15 cellular contexts compared by ENCODE assay signal in the genomic region with DNA sequence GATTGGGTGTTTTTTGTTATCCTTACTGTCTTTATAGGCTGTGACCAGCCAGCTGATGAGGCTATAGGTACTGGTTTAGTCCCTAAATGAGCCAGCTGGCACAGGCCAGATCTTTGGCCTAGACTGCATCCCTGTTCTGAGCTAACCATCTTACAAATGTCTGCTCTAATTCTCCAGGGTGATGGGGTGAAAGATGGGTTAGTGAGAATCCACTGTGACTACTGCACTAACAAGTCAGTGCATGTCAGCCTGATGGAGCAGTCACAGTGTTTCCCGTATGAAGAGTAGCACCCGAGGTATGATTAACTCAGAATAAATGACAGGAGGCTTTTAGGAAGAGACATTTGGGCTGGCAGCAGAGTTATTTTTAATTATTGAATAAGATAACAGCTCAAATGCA.
"Had no signal": no experiment of that assay in that cellular context is flagged by ENCODE, and none has a peak within 500 bp of the region (broad histone marks: within the 10 kb centered on the region; RNA-seq: fewer than 3 reads in every experiment).

No MANE protein-coding gene starts in this region.

- DNase-seq: activated CD4-positive, alpha-beta T cell treated with anti-CD3 and anti-CD28 coated beads, Interleukin-2, amount 50 U/mL, for 48 hours; activated CD4-positive, CD25-positive, alpha-beta regulatory T cell treated with anti-CD3 and anti-CD28 coated beads, Interleukin-2, amount 50 U/mL, for 72 hours; activated gamma-delta T cell treated with Interleukin-2 at 50 U/mL for 16 hours; activated naive CD8-positive, alpha-beta T cell treated with anti-CD3 and anti-CD28 coated beads, Interleukin-2, amount 10 ng/mL, durations not matched to agents 7 days and 5 days; activated T-cell treated with anti-CD3 and anti-CD28 coated beads, Interleukin-2, amount 50 U/mL, for 4 hours; anterior cingulate cortex; gastrocnemius medialis; left ventricle myocardium superior; mesendoderm; stimulated activated CD4-positive, alpha-beta T cell treated with anti-CD3 and anti-CD28 coated beads, Interleukin-15, amount 100 ng/mL, for 24 hours; stimulated activated CD4-positive, alpha-beta T cell treated with anti-CD3 and anti-CD28 coated beads, Interleukin-4, amount 100 ng/mL, for 24 hours; T-helper 17 cell had no signal

- H3K9me3 ChIP-seq: gastrocnemius medialis had no signal

- ATAC-seq: activated T-cell treated with anti-CD3 and anti-CD28 coated beads, Interleukin-2, amount 50 U/mL, for 4 hours; gastrocnemius medialis; left ventricle myocardium superior; T-helper 17 cell had no signal

- H3K36me3 ChIP-seq: cardiac muscle cell, gastrocnemius medialis had no signal

- H3K27me3 ChIP-seq: cardiac muscle cell, gastrocnemius medialis had no signal

- H3K4me1 Mint-ChIP-seq: activated naive CD8-positive, alpha-beta T cell treated with anti-CD3 and anti-CD28 coated beads, Interleukin-2, amount 10 ng/mL, durations not matched to agents 7 days and 5 days had no signal

- H3K9me3 Mint-ChIP-seq: activated naive CD8-positive, alpha-beta T cell treated with anti-CD3 and anti-CD28 coated beads, Interleukin-2, amount 10 ng/mL, durations not matched to agents 7 days and 5 days; activated T-cell treated with anti-CD3 and anti-CD28 coated beads, Interleukin-2, amount 50 U/mL, for 4 hours; neural crest cell; stimulated activated naive CD8-positive, alpha-beta T cell treated with anti-CD3 and anti-CD28 coated beads, Interleukin-15, Interleukin-2, amounts not matched to agents 100 ng/mL and 50 ng/mL, for 24 hours had no signal

- H3K4me3 ChIP-seq: cardiac muscle cell, gastrocnemius medialis had no signal

- H3K4me1 ChIP-seq: gastrocnemius medialis had no signal

- H3K27me3 Mint-ChIP-seq: activated naive CD8-positive, alpha-beta T cell treated with anti-CD3 and anti-CD28 coated beads, Interleukin-2, amount 10 ng/mL, durations not matched to agents 7 days and 5 days had no signal

- H3K27ac ChIP-seq: cardiac muscle cell, gastrocnemius medialis had no signal

- H3K36me3 Mint-ChIP-seq: activated naive CD8-positive, alpha-beta T cell treated with anti-CD3 and anti-CD28 coated beads, Interleukin-2, amount 10 ng/mL, durations not matched to agents 7 days and 5 days had no signal

- H3K4me3 Mint-ChIP-seq: activated naive CD8-positive, alpha-beta T cell treated with anti-CD3 and anti-CD28 coated beads, Interleukin-2, amount 10 ng/mL, durations not matched to agents 7 days and 5 days; activated T-cell treated with anti-CD3 and anti-CD28 coated beads, Interleukin-2, amount 50 U/mL, for 4 hours; neural crest cell; stimulated activated naive CD8-positive, alpha-beta T cell treated with anti-CD3 and anti-CD28 coated beads, Interleukin-15, Interleukin-2, amounts not matched to agents 100 ng/mL and 50 ng/mL, for 24 hours; T-helper 17 cell had no signal

- H3K27ac Mint-ChIP-seq: activated naive CD8-positive, alpha-beta T cell treated with anti-CD3 and anti-CD28 coated beads, Interleukin-2, amount 10 ng/mL, durations not matched to agents 7 days and 5 days; stimulated activated naive CD8-positive, alpha-beta T cell treated with anti-CD3 and anti-CD28 coated beads, Interleukin-15, Interleukin-2, amounts not matched to agents 100 ng/mL and 50 ng/mL, for 24 hours; T-helper 17 cell had no signal
